1 cellular context compared by ENCODE assay signal in genomic region chr5:7894860-7895259, GRCh38.
TF ChIP-seq lines count a peak whose summit lies in the region.

No MANE protein-coding gene starts in this region.

TF ChIP-seq in HepG2, 621 proteins besides CTCF, POLR2A, EP300 and RAD21 (continued from another document):
- TF ChIP-seq, protein P1, sequence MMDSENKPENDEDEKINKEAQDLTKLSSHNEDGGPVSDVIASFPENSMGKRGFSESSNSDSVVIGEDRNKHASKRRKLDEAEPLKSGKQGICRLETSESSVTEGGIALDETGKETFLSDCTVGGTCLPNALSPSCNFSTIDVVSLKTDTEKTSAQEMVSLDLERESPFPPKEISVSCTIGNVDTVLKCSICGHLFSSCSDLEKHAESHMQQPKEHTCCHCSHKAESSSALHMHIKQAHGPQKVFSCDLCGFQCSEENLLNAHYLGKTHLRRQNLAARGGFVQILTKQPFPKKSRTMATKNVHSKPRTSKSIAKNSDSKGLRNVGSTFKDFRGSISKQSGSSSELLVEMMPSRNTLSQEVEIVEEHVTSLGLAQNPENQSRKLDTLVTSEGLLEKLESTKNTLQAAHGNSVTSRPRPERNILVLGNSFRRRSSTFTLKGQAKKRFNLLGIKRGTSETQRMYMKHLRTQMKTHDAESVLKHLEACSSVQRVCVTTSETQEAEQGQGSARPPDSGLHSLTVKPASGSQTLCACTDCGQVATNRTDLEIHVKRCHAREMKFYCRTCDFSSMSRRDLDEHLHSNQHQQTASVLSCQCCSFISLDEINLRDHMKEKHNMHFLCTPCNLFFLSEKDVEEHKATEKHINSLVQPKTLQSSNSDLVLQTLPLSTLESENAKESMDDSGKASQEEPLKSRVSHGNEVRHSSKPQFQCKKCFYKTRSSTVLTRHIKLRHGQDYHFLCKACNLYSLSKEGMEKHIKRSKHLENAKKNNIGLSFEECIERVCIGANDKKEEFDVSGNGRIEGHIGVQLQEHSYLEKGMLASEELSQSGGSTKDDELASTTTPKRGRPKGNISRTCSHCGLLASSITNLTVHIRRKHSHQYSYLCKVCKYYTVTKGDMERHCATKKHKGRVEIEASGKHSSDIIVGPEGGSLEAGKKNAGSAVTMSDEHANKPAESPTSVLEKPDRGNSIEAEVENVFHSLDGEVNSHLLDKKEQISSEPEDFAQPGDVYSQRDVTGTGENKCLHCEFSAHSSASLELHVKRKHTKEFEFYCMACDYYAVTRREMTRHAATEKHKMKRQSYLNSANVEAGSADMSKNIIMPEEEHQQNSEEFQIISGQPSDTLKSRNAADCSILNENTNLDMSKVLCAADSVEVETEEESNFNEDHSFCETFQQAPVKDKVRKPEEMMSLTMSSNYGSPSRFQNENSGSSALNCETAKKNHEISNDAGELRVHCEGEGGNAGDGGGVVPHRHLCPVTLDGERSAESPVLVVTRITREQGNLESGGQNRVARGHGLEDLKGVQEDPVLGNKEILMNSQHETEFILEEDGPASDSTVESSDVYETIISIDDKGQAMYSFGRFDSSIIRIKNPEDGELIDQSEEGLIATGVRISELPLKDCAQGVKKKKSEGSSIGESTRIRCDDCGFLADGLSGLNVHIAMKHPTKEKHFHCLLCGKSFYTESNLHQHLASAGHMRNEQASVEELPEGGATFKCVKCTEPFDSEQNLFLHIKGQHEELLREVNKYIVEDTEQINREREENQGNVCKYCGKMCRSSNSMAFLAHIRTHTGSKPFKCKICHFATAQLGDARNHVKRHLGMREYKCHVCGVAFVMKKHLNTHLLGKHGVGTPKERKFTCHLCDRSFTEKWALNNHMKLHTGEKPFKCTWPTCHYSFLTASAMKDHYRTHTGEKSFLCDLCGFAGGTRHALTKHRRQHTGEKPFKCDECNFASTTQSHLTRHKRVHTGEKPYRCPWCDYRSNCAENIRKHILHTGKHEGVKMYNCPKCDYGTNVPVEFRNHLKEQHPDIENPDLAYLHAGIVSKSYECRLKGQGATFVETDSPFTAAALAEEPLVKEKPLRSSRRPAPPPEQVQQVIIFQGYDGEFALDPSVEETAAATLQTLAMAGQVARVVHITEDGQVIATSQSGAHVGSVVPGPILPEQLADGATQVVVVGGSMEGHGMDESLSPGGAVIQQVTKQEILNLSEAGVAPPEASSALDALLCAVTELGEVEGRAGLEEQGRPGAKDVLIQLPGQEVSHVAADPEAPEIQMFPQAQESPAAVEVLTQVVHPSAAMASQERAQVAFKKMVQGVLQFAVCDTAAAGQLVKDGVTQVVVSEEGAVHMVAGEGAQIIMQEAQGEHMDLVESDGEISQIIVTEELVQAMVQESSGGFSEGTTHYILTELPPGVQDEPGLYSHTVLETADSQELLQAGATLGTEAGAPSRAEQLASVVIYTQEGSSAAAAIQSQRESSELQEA (CRISPR knock-in tag; IDR thresholded peaks at IDR 0.05; ENCODE audit: not compliant biosample characterization) = no peak
- TF ChIP-seq, protein P2, sequence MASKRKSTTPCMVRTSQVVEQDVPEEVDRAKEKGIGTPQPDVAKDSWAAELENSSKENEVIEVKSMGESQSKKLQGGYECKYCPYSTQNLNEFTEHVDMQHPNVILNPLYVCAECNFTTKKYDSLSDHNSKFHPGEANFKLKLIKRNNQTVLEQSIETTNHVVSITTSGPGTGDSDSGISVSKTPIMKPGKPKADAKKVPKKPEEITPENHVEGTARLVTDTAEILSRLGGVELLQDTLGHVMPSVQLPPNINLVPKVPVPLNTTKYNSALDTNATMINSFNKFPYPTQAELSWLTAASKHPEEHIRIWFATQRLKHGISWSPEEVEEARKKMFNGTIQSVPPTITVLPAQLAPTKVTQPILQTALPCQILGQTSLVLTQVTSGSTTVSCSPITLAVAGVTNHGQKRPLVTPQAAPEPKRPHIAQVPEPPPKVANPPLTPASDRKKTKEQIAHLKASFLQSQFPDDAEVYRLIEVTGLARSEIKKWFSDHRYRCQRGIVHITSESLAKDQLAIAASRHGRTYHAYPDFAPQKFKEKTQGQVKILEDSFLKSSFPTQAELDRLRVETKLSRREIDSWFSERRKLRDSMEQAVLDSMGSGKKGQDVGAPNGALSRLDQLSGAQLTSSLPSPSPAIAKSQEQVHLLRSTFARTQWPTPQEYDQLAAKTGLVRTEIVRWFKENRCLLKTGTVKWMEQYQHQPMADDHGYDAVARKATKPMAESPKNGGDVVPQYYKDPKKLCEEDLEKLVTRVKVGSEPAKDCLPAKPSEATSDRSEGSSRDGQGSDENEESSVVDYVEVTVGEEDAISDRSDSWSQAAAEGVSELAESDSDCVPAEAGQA (IDR thresholded peaks at IDR 0.05; ENCODE audit: low read depth) = no peak
- TF ChIP-seq, protein P2 (CRISPR knock-in tag; IDR thresholded peaks at IDR 0.05; ENCODE audit: borderline replicate concordance) = no peak
- TF ChIP-seq MXD4 (CRISPR knock-in tag; IDR thresholded peaks at IDR 0.05) = no peak
- TF ChIP-seq ZNF547 (CRISPR knock-in tag; IDR thresholded peaks at IDR 0.05) = no peak
- no peak for TF ChIP-seq LCORL (IDR thresholded peaks at IDR 0.05)
- TF ChIP-seq LCORL (CRISPR knock-in tag; IDR thresholded peaks at IDR 0.05) = no peak
- TF ChIP-seq SRSF1 (optimal IDR thresholded peaks at IDR 0.05; ENCODE audit: low read depth, low read length) = no peak
- no peak for TF ChIP-seq ELK4 (CRISPR knock-in tag; IDR thresholded peaks at IDR 0.05; ENCODE audit: borderline replicate concordance)
- TF ChIP-seq ETV5 (CRISPR knock-in tag; IDR thresholded peaks at IDR 0.05; ENCODE audit: borderline replicate concordance) = no peak
TF ChIP-seq in HepG2: peak in this region for 0.
